In genomic region chr14:24309538-24310386, GRCh38 we compare ENCODE assay signal across 8 cellular contexts. TPM values are rescaled to one million over a fixed set of nuclear protein-coding genes. Genes with fewer than 3 reads are reported as not detected.
DNase-seq lines count a peak whose midpoint lies in the region; ATAC-seq and TF ChIP-seq lines count a peak whose summit lies in the region.

TSS of gene LTB4R2 (plus strand) at chr14:24310140. CDS start at chr14:24310665, 525 bp downstream.

- H3K27ac Mint-ChIP-seq in H9 (peak within 1 kb of the TSS in 1 of 3 experiments; percentile 77; a peak in 2 of 7 replicates), WTC11 (no peak within 1 kb of the TSS)

- no peak within 1 kb of the TSS for H3K56ac ChIP-seq in H9 (ENCODE audit: insufficient read length, low read depth, low read length)

- no peak within 1 kb of the TSS for H3K23ac ChIP-seq in H9 (ENCODE audit: insufficient read length, low read depth, low read length)

- peaks cover 5 to 6% of the 10 kb centered on the region in 2 experiments; a peak in 3 of 4 replicates for H3K4me1 Mint-ChIP-seq in H9
- H3K4me1 Mint-ChIP-seq in WTC11, result peaks cover 15% of the 10 kb centered on the region

- H3K4me3 ChIP-seq in foreskin fibroblast (ENCODE audit: low read depth in 1 of 2, low read length in 2 of 2) (peak within 1 kb of the TSS; percentile 19 to 39), skeletal muscle tissue (ENCODE audit: low read length in 3 of 3) (peak within 1 kb of the TSS; percentile 71 to 77 (median 73))

- H3K9ac ChIP-seq in H9 (ENCODE audit: extremely low read depth, insufficient read length, low read length) (no peak within 1 kb of the TSS), skeletal muscle tissue (ENCODE audit: low read depth in 1 of 3, low read length in 3 of 3) (peak within 1 kb of the TSS; percentile 59 to 80 (median 68))

- no peak for DNase-seq in H9
- no peak for DNase-seq in WTC11 (ENCODE audit: low spot score)
- no peak for DNase-seq in foreskin fibroblast
- DNase-seq in anterior cingulate cortex (lab: John Stamatoyannopoulos, UW), result no peak
- no peak for DNase-seq in NCI-H2171 treated with DMSO at 0.1 percent for 48 hours (lab: John Stamatoyannopoulos, UW)
- DNase-seq in GM10248 (ENCODE audit: extremely low spot score), result no peak

- H4K91ac ChIP-seq in H9 (ENCODE audit: insufficient read length, low read depth, low read length), result no peak within 1 kb of the TSS

- no peaks in the 10 kb centered on the region for H3K79me1 ChIP-seq in H9 (ENCODE audit: insufficient read depth, low read depth, low read length, poor library complexity, severe bottlenecking)

- no peak within 1 kb of the TSS for H2AK5ac ChIP-seq in H9 (ENCODE audit: insufficient read length, low read length)

- H2BK5ac ChIP-seq in H9 (ENCODE audit: insufficient read length, low read length), result no peak within 1 kb of the TSS

- H3K4me2 ChIP-seq in H9 (ENCODE audit: insufficient read depth, insufficient read length, low read length), result no peak within 1 kb of the TSS

- no peak within 1 kb of the TSS for H4K5ac ChIP-seq in H9 (ENCODE audit: insufficient read length, low read depth, low read length)

- WGBS in H9 (ENCODE audit: extremely low coverage, insufficient read length, low lambda C conversion rate), result no CpG with 5 or more reads among the region's 6 CpGs

- H3K9me3 ChIP-seq in H9 (ENCODE audit: control insufficient read depth, low read depth, low read length) (no peaks in the 10 kb centered on the region), skeletal muscle tissue (ENCODE audit: control insufficient read depth in 3 of 3, low read length in 3 of 3) (no peaks in the 10 kb centered on the region)

- no peaks in the 10 kb centered on the region for H3K79me2 ChIP-seq in H9 (ENCODE audit: insufficient read depth, low read length)

- CTCF ChIA-PET in WTC11 (lab: Charles Lee) (interaction anchor here (0.8 to 6.8 kb wide), 14 partner anchors 10 to 127 kb away, joined by 3 to 97 read pairs (median 10); partner anchors contain the start of genes ADCY4, CBLN3, DHRS1 and KHNYN), GM10248 (lab: Yijun Ruan, JAX) (interaction anchor here (0.7 to 10.4 kb wide), 22 partner anchors 9 to 379 kb away, joined by 3 to 155 read pairs (median 17); partner anchors contain the start of genes ADCY4, CBLN3, DHRS1 and IRF9)

- H3K27me3 ChIP-seq in H9 (ENCODE audit: insufficient read depth, low read length) (no peaks in the 10 kb centered on the region), skeletal muscle tissue (ENCODE audit: control insufficient read depth in 3 of 3, insufficient read depth in 3 of 3, low read length in 3 of 3) (peaks cover 0 to 8% (median 3%) of the 10 kb centered on the region in 3 donors)

- H3K4me3 Mint-ChIP-seq in H9 (no peak within 1 kb of the TSS; a peak in 1 of 5 replicates), WTC11 (peak within 1 kb of the TSS; percentile 41)

- no peak for TF ChIP-seq CTCF in H9 (conservative IDR thresholded peaks at IDR 0.05)
- TF ChIP-seq CTCF in WTC11 (IDR thresholded peaks at IDR 0.05), result no peak
- no peak for TF ChIP-seq CTCF in foreskin fibroblast (IDR thresholded peaks at IDR 0.05; ENCODE audit: low read depth, low read length)
- TF ChIP-seq CTCF in GM10248 (IDR thresholded peaks at IDR 0.05; ENCODE audit: control extremely low read depth, extremely low read depth, low read depth, missing control alignments), result no peak

- H3K36me3 ChIP-seq in skeletal muscle tissue (ENCODE audit: control insufficient read depth in 3 of 3, insufficient read depth in 3 of 3, low read length in 3 of 3), result peaks cover 24 to 30% (median 28%) of the 10 kb centered on the region in 3 donors

- peaks cover 5% of the 10 kb centered on the region for H3K27me3 Mint-ChIP-seq in H9 (ENCODE audit: low read depth)
- peaks cover 33% of the 10 kb centered on the region for H3K27me3 Mint-ChIP-seq in WTC11 (ENCODE audit: low read depth)

- no peak within 1 kb of the TSS for H3K18ac ChIP-seq in H9 (ENCODE audit: insufficient read length, low read depth, low read length)

- no peak within 1 kb of the TSS for H2BK20ac ChIP-seq in H9 (ENCODE audit: low read depth, low read length, poor library complexity, severe bottlenecking)

- H3K27ac ChIP-seq in H9 (ENCODE audit: insufficient read length, low read depth, low read length) (no peak within 1 kb of the TSS), skeletal muscle tissue (ENCODE audit: low read depth, low read length) (peak within 1 kb of the TSS; percentile 69)

- H3K14ac ChIP-seq in H9 (ENCODE audit: insufficient read depth, low read length), result no peak within 1 kb of the TSS

- H3K4me1 ChIP-seq in H9 (ENCODE audit: insufficient read depth, low read length), result no peaks in the 10 kb centered on the region
- H3K4me1 ChIP-seq in skeletal muscle tissue (ENCODE audit: control insufficient read depth in 3 of 3, insufficient read depth in 3 of 3, low read length in 3 of 3), result peaks cover 28 to 59% (median 40%) of the 10 kb centered on the region in 3 donors

- no peaks in the 10 kb centered on the region for H3K23me2 ChIP-seq in H9 (ENCODE audit: insufficient read length, low read depth, low read length, poor library complexity, severe bottlenecking)

- no peak within 1 kb of the TSS for H4K8ac ChIP-seq in H9 (replicated peaks; ENCODE audit: insufficient read length, low read depth, low read length)

- no peak within 1 kb of the TSS for H2BK12ac ChIP-seq in H9 (ENCODE audit: insufficient read length, low read depth, low read length)

- H3T11ph ChIP-seq in H9 (ENCODE audit: low read length), result no peak within 1 kb of the TSS

- POLR2A ChIA-PET in WTC11 (lab: Charles Lee) (interaction anchor here (1.8 to 2.0 kb wide), 2 partner anchors 10 to 67 kb away, joined by 8 read pairs; partner anchors contain the start of genes DHRS1, NOP9 and TINF2), GM10248 (lab: Yijun Ruan, JAX) (interaction anchor here (1.5 kb wide), 1 partner anchor 122 kb away, joined by 3 read pairs; no protein-coding TSS in a partner anchor)

- H3K4ac ChIP-seq in H9 (ENCODE audit: low read depth, low read length), result no peak within 1 kb of the TSS

- H2BK120ac ChIP-seq in H9 (ENCODE audit: low read depth, low read length, poor library complexity, severe bottlenecking), result no peak within 1 kb of the TSS

- H3K36me3 Mint-ChIP-seq in H9 (ENCODE audit: insufficient read depth in 1 of 3, low read depth in 3 of 3) (peaks cover 16 to 52% (median 31%) of the 10 kb centered on the region in 3 experiments), WTC11 (peaks cover 24% of the 10 kb centered on the region)

- H4K20me1 ChIP-seq in H9 (ENCODE audit: control insufficient read depth, insufficient read depth, insufficient read length), result no peaks in the 10 kb centered on the region

- H2BK15ac ChIP-seq in H9 (ENCODE audit: low read depth, low read length), result no peak within 1 kb of the TSS

- H2AFZ ChIP-seq in H9 (ENCODE audit: low read length), result no peak within 1 kb of the TSS

- ATAC-seq in WTC11, result no peak
- ATAC-seq in GM18498 (IDR thresholded peaks at IDR 0.05; ENCODE audit: unreplicated experiment), result no peak

- H3K9me3 Mint-ChIP-seq in H9 (no peaks in the 10 kb centered on the region), WTC11 (no peaks in the 10 kb centered on the region)

TF ChIP-seq in WTC11, 78 proteins besides CTCF, POLR2A, EP300 and RAD21 (continues in another document):
- TF ChIP-seq ELF4 (CRISPR knock-in tag; IDR thresholded peaks at IDR 0.05; ENCODE audit: low read depth) (no peak), USF2 (CRISPR knock-in tag; IDR thresholded peaks at IDR 0.05) (no peak), KAT7 (CRISPR knock-in tag; IDR thresholded peaks at IDR 0.05; ENCODE audit: borderline replicate concordance) (no peak), ZNF425 (CRISPR knock-in tag; conservative IDR thresholded peaks at IDR 0.05) (no peak), RORB (CRISPR knock-in tag; IDR thresholded peaks at IDR 0.05) (no peak), ATF6 (CRISPR knock-in tag; IDR thresholded peaks at IDR 0.05) (no peak)

RNA-seq across cellular contexts. Expression of gene LTB4R2, which starts in this region (rescaled TPM):
- total RNA-seq in H9 (2021), result 13.0 and 13.4 TPM in 2 replicates
- 9.1 to 12.9 TPM (median 9.8 TPM) in 3 replicates for total RNA-seq in WTC11 (2021)
- total RNA-seq in skeletal muscle tissue, result 1.6 TPM
